ENCODE assay signal across 17 cellular contexts in the genomic region with DNA sequence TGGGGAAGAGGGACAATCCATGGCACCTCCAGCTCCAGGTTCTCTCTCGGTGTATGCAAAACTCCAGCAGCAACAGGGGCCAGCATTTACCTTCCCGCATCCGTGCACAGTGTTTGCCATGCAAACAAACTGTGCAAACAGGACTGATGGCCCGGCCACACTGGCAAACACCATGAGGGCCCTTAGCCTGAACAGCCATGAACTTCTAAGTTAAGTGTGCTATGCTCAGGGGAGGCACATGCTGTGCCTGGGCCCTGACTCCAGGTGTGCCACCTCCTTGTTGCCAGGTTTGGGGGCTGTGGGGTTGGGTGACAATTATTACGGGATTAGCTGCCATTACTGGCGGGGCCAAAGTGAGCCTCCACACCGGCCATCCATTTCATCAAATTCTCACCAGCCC. TPM values are rescaled to one million over a fixed set of nuclear protein-coding genes. Genes with fewer than 3 reads are reported as not detected.
A peak's percentile ranks its signal among the peaks of the same experiment; 100 is the strongest.
DNase-seq lines count a peak whose midpoint lies in the region; ATAC-seq and TF ChIP-seq lines count a peak whose summit lies in the region.
"Had no signal": no experiment of that assay in that cellular context is flagged by ENCODE, and none has a peak within 500 bp of the region (broad histone marks: within the 10 kb centered on the region; RNA-seq: fewer than 3 reads in every experiment).

No MANE protein-coding gene starts in this region.

- H3K9me3 ChIP-seq in left lung = no peaks in the 10 kb centered on the region

- H3K4me1 ChIP-seq in left lung = peaks cover 29 to 45% of the 10 kb centered on the region in 2 donors

- DNase-seq in NCI-H1417 (lab: John Stamatoyannopoulos, UW) (peak; percentile 35 to 90 (median 75)), NCI-H69 (lab: John Stamatoyannopoulos, UW) (peak; percentile 89), left lung (peak; percentile 79 to 85)
- DNase-seq in stimulated activated CD4-positive, alpha-beta T cell treated with anti-CD3 and anti-CD28 coated beads, Interleukin-15, amount 100 ng/mL, for 24 hours = no peak
- DNase-seq in stimulated activated CD4-positive, alpha-beta T cell treated with anti-CD3 and anti-CD28 coated beads, Interleukin-1b, Interleukin-23, amount 100 ng/mL, for 48 hours = no peak
- DNase-seq: C1 segment of cervical spinal cord; effector memory CD8-positive, alpha-beta T cell; head of caudate nucleus; mesendoderm; NCI-H2171 treated with DMSO at 0.1 percent for 48 hours; T-helper 17 cell had no signal

- H3K36me3 ChIP-seq in left lung = no peaks in the 10 kb centered on the region

- TF ChIP-seq CTCF in 22Rv1 (IDR thresholded peaks at IDR 0.05) (no peak), left lung (IDR thresholded peaks at IDR 0.05) (no peak)

- ATAC-seq in left lung (peak; percentile 58), HG03469 (IDR thresholded peaks at IDR 0.05; ENCODE audit: unreplicated experiment) (no peak), HG02678 (IDR thresholded peaks at IDR 0.05; ENCODE audit: unreplicated experiment) (no peak)
- ATAC-seq: activated CD4-positive, CD25-positive, alpha-beta regulatory T cell treated with anti-CD3 and anti-CD28 coated beads, Interleukin-2, amount 50 U/mL, for 24 hours; effector memory CD8-positive, alpha-beta T cell; T-helper 17 cell had no signal

- H3K4me3 ChIP-seq in left lung = no peak overlapping the region

- H3K27me3 ChIP-seq in left lung = no peaks in the 10 kb centered on the region

- intact Hi-C loops in left lung (cut with DNase I) = no loop called here

- H3K27ac ChIP-seq in 22Rv1 (peak overlapping the region; percentile 72), left lung (peak overlapping the region; percentile 23 to 76)

RNA-seq across cellular contexts. Expression of a gene that starts 57.5 kb away (rescaled TPM):
- 10 to 100 TPM; 51.4 to 86.6 TPM for total RNA-seq in left lung
- total RNA-seq: fibroblast of lung, MCF 10A had no signal

Comparison
In these comparisons a context has a peak if more than half of its experiments do, and no peak if none do; other contexts are left out.
1. DNase-seq: peak in NCI-H1417 (3 of 3), NCI-H69 (single experiment) and left lung (2 of 2); none in stimulated activated CD4-positive, alpha-beta T cell treated with anti-CD3 and anti-CD28 coated beads, Interleukin-15, amount 100 ng/mL, for 24 hours (single experiment) and stimulated activated CD4-positive, alpha-beta T cell treated with anti-CD3 and anti-CD28 coated beads, Interleukin-1b, Interleukin-23, amount 100 ng/mL, for 48 hours (single experiment).